ENCODE assay signal across 8 cellular contexts in the genomic region with DNA sequence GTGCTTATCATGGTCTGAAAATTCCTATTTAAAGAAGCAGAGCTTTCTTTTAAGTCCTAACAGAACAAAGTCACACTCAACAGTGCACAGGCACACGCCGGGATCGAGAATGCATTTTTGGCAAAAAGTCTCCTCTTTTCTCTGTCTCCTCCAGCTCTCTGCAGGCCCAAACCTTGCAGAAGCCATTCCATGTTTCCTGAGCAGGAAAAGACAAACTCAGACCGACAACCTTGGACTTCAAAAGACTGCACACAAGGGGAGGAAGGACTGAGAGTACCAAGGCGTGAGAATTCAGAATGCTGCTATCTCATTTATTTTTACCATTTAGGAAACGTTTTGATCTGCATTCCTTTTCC.
DNase-seq lines count a peak whose midpoint lies in the region; ATAC-seq and TF ChIP-seq lines count a peak whose summit lies in the region.

No MANE protein-coding gene starts in this region.

- peak overlapping the region in 1 of 2 experiments; percentile 56 for H2BK12ac ChIP-seq in mesenchymal stem cell (ENCODE audit: low read length in 2 of 2)

- no peak overlapping the region for H4K91ac ChIP-seq in mesenchymal stem cell (ENCODE audit: low read length)

- H2BK120ac ChIP-seq in mesenchymal stem cell (ENCODE audit: low read depth, low read length), result peak overlapping the region; percentile 12

- H3K4me2 ChIP-seq in mesenchymal stem cell (ENCODE audit: low read length, poor library complexity, severe bottlenecking), result peak overlapping the region; percentile 52

- H3K23ac ChIP-seq in mesenchymal stem cell (ENCODE audit: low read length in 2 of 2), result no peak overlapping the region

- H3K4me1 ChIP-seq in left ventricle myocardium inferior, result peaks cover 64% of the 10 kb centered on the region
- peaks cover 11% of the 10 kb centered on the region for H3K4me1 ChIP-seq in mesenchymal stem cell (ENCODE audit: control insufficient read depth, insufficient read depth, low read depth, low read length)

- H2AFZ ChIP-seq in mesenchymal stem cell (ENCODE audit: low read depth, low read length), result no peak overlapping the region

- no peak for DNase-seq in left ventricle myocardium inferior
- DNase-seq in left cardiac atrium, result no peak
- DNase-seq in brain microvascular endothelial cell, result no peak
- DNase-seq in mesenchymal stem cell, result no peak
- no peak for DNase-seq in H4 (ENCODE audit: low spot score)

- no peaks in the 10 kb centered on the region for H3K36me3 ChIP-seq in left ventricle myocardium inferior
- H3K36me3 ChIP-seq in brain microvascular endothelial cell (replicated peaks), result no peaks in the 10 kb centered on the region
- H3K36me3 ChIP-seq in mesenchymal stem cell (ENCODE audit: control insufficient read depth in 1 of 2, insufficient read depth in 2 of 2, low read depth in 1 of 2, low read length in 2 of 2), result no peaks in the 10 kb centered on the region

- in situ Hi-C loops in brain microvascular endothelial cell (cut with HindIII; ENCODE audit: low pct_ligation_motif_present, low sequenced_read_pairs), result loop anchor here (25.0 kb wide), 2 partner anchors 401 to 576 kb away; no protein-coding TSS in a partner anchor

- peak overlapping the region; percentile 69 to 72 for H3K18ac ChIP-seq in mesenchymal stem cell (ENCODE audit: low read depth in 1 of 2, low read length in 2 of 2)

- H4K8ac ChIP-seq in mesenchymal stem cell (ENCODE audit: low read length), result peak overlapping the region; percentile 69

- ATAC-seq in left cardiac atrium, result no peak
- no peak for ATAC-seq in HG02938 (IDR thresholded peaks at IDR 0.05; ENCODE audit: unreplicated experiment)
- ATAC-seq in HG02840 (IDR thresholded peaks at IDR 0.05; ENCODE audit: low FRiP score, unreplicated experiment), result no peak
- no peak for ATAC-seq in HG03432 (IDR thresholded peaks at IDR 0.05; ENCODE audit: unreplicated experiment)

- H3K9me3 ChIP-seq in left ventricle myocardium inferior (replicated peaks) (no peaks in the 10 kb centered on the region), mesenchymal stem cell (ENCODE audit: control insufficient read depth, low read length) (no peaks in the 10 kb centered on the region)

- peaks cover 2% of the 10 kb centered on the region for H3K79me1 ChIP-seq in mesenchymal stem cell (replicated peaks; ENCODE audit: low read length, poor library complexity, severe bottlenecking)

- H3K27ac ChIP-seq in left ventricle myocardium inferior (replicated peaks) (peak overlapping the region; percentile 100), brain microvascular endothelial cell (peak overlapping the region; percentile 94), mesenchymal stem cell (ENCODE audit: low read length, poor library complexity, severe bottlenecking) (peak overlapping the region; percentile 99)

- H3K27me3 ChIP-seq in left ventricle myocardium inferior (ENCODE audit: low read depth) (no peaks in the 10 kb centered on the region), brain microvascular endothelial cell (replicated peaks) (no peaks in the 10 kb centered on the region), mesenchymal stem cell (ENCODE audit: control insufficient read depth in 1 of 2, insufficient read depth in 1 of 2, low read length in 2 of 2) (no peaks in the 10 kb centered on the region)

- intact Hi-C loops in left ventricle myocardium inferior (cut with micrococcal nuclease) (loop anchor here (10.0 kb wide), 1 partner anchor 553 kb away; no protein-coding TSS in a partner anchor), left cardiac atrium (cut with DNase I) (loop anchor here (5.0 kb wide), 2 partner anchors 44 to 541 kb away; no protein-coding TSS in a partner anchor)

- H2BK15ac ChIP-seq in mesenchymal stem cell (ENCODE audit: low read depth, poor library complexity, severe bottlenecking), result no peak overlapping the region

- no peak for TF ChIP-seq CTCF in left ventricle myocardium inferior (IDR thresholded peaks at IDR 0.05; ENCODE audit: borderline replicate concordance)
- TF ChIP-seq CTCF in brain microvascular endothelial cell (IDR thresholded peaks at IDR 0.05; ENCODE audit: low read depth, low read length, missing control alignments), result no peak

- H2BK5ac ChIP-seq in mesenchymal stem cell (ENCODE audit: low read depth, low read length, poor library complexity, severe bottlenecking), result peak overlapping the region; percentile 33

- peak overlapping the region; percentile 94 for H2AK5ac ChIP-seq in mesenchymal stem cell (ENCODE audit: low read length, severe bottlenecking)

- peak overlapping the region in 1 of 2 experiments; percentile 40 for H3K4ac ChIP-seq in mesenchymal stem cell (ENCODE audit: low read depth in 1 of 2, low read length in 2 of 2)

- 30% methylated on average over 4 of the region's 6 CpGs for WGBS in mesenchymal stem cell

- H3K9ac ChIP-seq in mesenchymal stem cell (ENCODE audit: low read length), result peak overlapping the region; percentile 95

- H3K4me3 ChIP-seq in left ventricle myocardium inferior (peak overlapping the region; percentile 76), brain microvascular endothelial cell (ENCODE audit: low read depth, low read length) (peak overlapping the region; percentile 67), mesenchymal stem cell (ENCODE audit: insufficient read depth in 1 of 2, low read depth in 1 of 2, low read length in 2 of 2) (peak overlapping the region in 1 of 2 experiments; percentile 78)

- H3K14ac ChIP-seq in mesenchymal stem cell (ENCODE audit: low read length in 2 of 2), result no peak overlapping the region
